7 cellular contexts compared by ENCODE assay signal in the genomic region with DNA sequence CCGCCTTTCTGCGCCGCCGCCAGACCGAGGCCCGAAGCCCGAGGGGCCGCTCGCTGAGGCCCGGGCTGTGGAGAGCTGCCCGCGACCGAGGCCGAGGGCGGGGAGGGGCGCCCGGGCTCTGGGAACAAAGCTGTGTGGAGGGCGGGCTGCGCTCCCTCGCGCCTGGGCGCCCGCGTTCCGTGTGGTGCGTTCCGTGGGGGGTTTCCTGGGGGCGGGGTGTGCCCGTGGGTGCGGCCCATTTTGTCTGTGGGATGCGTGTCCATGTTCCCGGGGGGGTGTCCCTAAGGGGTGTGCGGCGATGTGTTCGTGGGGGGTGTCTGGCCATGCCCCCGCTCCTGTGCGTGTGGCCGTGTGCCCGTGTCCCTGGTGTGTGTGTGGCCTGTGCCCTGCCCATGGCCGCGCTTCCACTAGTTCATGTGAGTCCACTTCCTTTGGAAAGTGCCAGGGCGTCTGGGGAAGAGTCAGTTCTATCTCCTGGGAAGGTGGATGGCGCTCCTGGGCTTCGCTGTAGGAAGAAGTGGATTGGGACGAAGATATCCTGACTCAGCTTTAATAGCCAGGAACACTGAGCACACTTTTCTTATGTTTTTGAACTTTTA. TPM values are rescaled to one million over a fixed set of nuclear protein-coding genes. Genes with fewer than 3 reads are reported as not detected.
DNase-seq lines count a peak whose midpoint lies in the region; ATAC-seq, FAIRE-seq and TF ChIP-seq lines count a peak whose summit lies in the region.

No MANE protein-coding gene starts in this region.

- no peaks in the 10 kb centered on the region for H3K27me3 Mint-ChIP-seq in T-helper 1 cell treated with Interleukin-12 subunit alpha and Interleukin-12 subunit beta and Interleukin-4 antibody, amounts not matched to agents 30 μg/mL and 1 μg/mL, for 36 hours (ENCODE audit: low read depth)

- H3K36me3 Mint-ChIP-seq in T-helper 1 cell treated with Interleukin-12 subunit alpha and Interleukin-12 subunit beta and Interleukin-4 antibody, amounts not matched to agents 30 μg/mL and 1 μg/mL, for 36 hours (ENCODE audit: low read depth) = peaks cover 20% of the 10 kb centered on the region

- peak overlapping the region; percentile 94 for H3K4me3 Mint-ChIP-seq in T-helper 1 cell treated with Interleukin-12 subunit alpha and Interleukin-12 subunit beta and Interleukin-4 antibody, amounts not matched to agents 30 μg/mL and 1 μg/mL, for 36 hours

- ATAC-seq in GM18502 (IDR thresholded peaks at IDR 0.05; ENCODE audit: poor library complexity, unreplicated experiment) = peak; percentile 23
- ATAC-seq in HG03342 (IDR thresholded peaks at IDR 0.05; ENCODE audit: unreplicated experiment) = peak; percentile 1
- peak; percentile 48 for ATAC-seq in GM12878

- peaks cover 3 to 7% of the 10 kb centered on the region in 2 experiments; a peak in 3 of 4 replicates for H3K36me3 ChIP-seq in GM12878 (ENCODE audit: control insufficient read depth in 2 of 2, insufficient read depth in 2 of 2, low read length in 1 of 2)
- peaks cover 17 to 31% of the 10 kb centered on the region in 2 experiments for H3K36me3 ChIP-seq in keratinocyte (ENCODE audit: control insufficient read depth in 2 of 2, extremely low read depth in 1 of 2, insufficient read depth in 2 of 2, low read length in 2 of 2)

- dilution Hi-C loops in keratinocyte (cut with MboI; ENCODE audit: extremely low pct_ligation_motif_present, low sequenced_read_pairs) = no loop called here

- H2AFZ ChIP-seq in GM12878 (ENCODE audit: control insufficient read depth, low read depth, low read length) (peak overlapping the region; percentile 30; the same call in 1 of the 2 replicates), keratinocyte (ENCODE audit: control insufficient read depth, low read length) (peak overlapping the region; percentile 22)

- H3K4me1 Mint-ChIP-seq in T-helper 1 cell treated with Interleukin-12 subunit alpha and Interleukin-12 subunit beta and Interleukin-4 antibody, amounts not matched to agents 30 μg/mL and 1 μg/mL, for 36 hours (ENCODE audit: low read depth) = peaks cover 22% of the 10 kb centered on the region

- FAIRE-seq in GM12878 (lab: Jason Lieb, UNC) (no peak), keratinocyte (lab: Jason Lieb, UNC) (peak; percentile 61)

- H3K4me1 ChIP-seq in GM12878 (ENCODE audit: control insufficient read depth, insufficient read depth, low read length) (no peaks in the 10 kb centered on the region; the same call in 1 of the 2 replicates), keratinocyte (ENCODE audit: control insufficient read depth, extremely low read depth, insufficient read depth, low read length) (peaks cover 33% of the 10 kb centered on the region)

- SMC1A ChIA-PET in GM12878 (lab: Charles Lee; ENCODE audit: uncharacterized antibody, unreplicated experiment) = no interaction called here

- POLR2A ChIA-PET in GM12878 (lab: Charles Lee) = interaction anchor here (0.7 to 2.0 kb wide), 7 partner anchors 27 to 476 kb away, joined by 3 to 15 read pairs (median 6); a partner anchor contains a TSS

- no peak for DNase-seq in GM12878 (ENCODE audit: low read depth, low spot score)
- DNase-seq in keratinocyte (ENCODE audit: low read depth, low spot score) = no peak
- peak; percentile 4 to 27 for DNase-seq in stimulated activated CD4-positive, alpha-beta T cell treated with anti-CD3 and anti-CD28 coated beads, Interleukin-15, amount 100 ng/mL, for 48 hours (ENCODE audit: low read depth in 2 of 2)
- no peak for DNase-seq in NCI-H1694 treated with DMSO at 0.1 percent for 48 hours (lab: John Stamatoyannopoulos, UW)

- H3K27me3 ChIP-seq in GM12878 (replicated peaks in 1 of 2; ENCODE audit: control insufficient read depth in 2 of 2, insufficient read depth in 2 of 2, low read length in 1 of 2) = no peaks in the 10 kb centered on the region
- H3K27me3 ChIP-seq in keratinocyte (ENCODE audit: control insufficient read depth, extremely low read depth, insufficient read depth, low read length) = no peaks in the 10 kb centered on the region

- H3K9me3 Mint-ChIP-seq in T-helper 1 cell treated with Interleukin-12 subunit alpha and Interleukin-12 subunit beta and Interleukin-4 antibody, amounts not matched to agents 30 μg/mL and 1 μg/mL, for 36 hours = no peaks in the 10 kb centered on the region

- in situ Hi-C loops in GM12878 (cut with MboI) = no loop called here

- H3K9ac ChIP-seq in GM12878 (ENCODE audit: control insufficient read depth, insufficient read depth, low read length) (peak overlapping the region; percentile 90), keratinocyte (ENCODE audit: control insufficient read depth, extremely low read depth, insufficient read depth, low read length) (peak overlapping the region; percentile 96)

- CTCF ChIA-PET in GM12878 (lab: Yijun Ruan, JAX) = interaction anchor here (0.6 to 1.8 kb wide), 4 partner anchors 27 to 325 kb away, joined by 3 to 14 read pairs (median 4); a partner anchor contains a TSS

- no peak for TF ChIP-seq CTCF in GM12878 (IDR thresholded peaks at IDR 0.05 in 2 of 3, conservative IDR thresholded peaks at IDR 0.05 in 1 of 3; ENCODE audit: control insufficient read depth in 2 of 3, extremely low read depth in 1 of 3, insufficient read depth in 1 of 3, low read depth in 3 of 3, low read length in 3 of 3)
- TF ChIP-seq CTCF in keratinocyte (optimal IDR thresholded peaks at IDR 0.05 in 1 of 3, IDR thresholded peaks at IDR 0.05 in 1 of 3, conservative IDR thresholded peaks at IDR 0.05 in 1 of 3; ENCODE audit: extremely low read depth in 1 of 3, insufficient read depth in 2 of 3, low read length in 3 of 3) = peak; percentile 6 to 49 (median 18)

- H3K9me1 ChIP-seq in keratinocyte (ENCODE audit: control insufficient read depth, extremely low read depth, insufficient read depth, low read length) = no peaks in the 10 kb centered on the region

- intact Hi-C loops in GM12878 (cut with micrococcal nuclease; ENCODE audit: unreplicated experiment) = loop anchor here (1.0 to 5.0 kb wide), 2 partner anchors 28 to 66 kb away; a partner anchor contains a TSS

- H4K20me1 ChIP-seq in GM12878 (ENCODE audit: control insufficient read depth, insufficient read depth) = no peaks in the 10 kb centered on the region
- peaks cover 3% of the 10 kb centered on the region for H4K20me1 ChIP-seq in keratinocyte (ENCODE audit: control insufficient read depth, extremely low read depth, insufficient read depth, low read length)

- peak; percentile 46 for TF ChIP-seq POLR2A in GM12878 (IDR thresholded peaks at IDR 0.05; ENCODE audit: low read depth, low read length)

- peak overlapping the region; percentile 75 for H3K4me3 ChIP-seq in GM12878
- peak overlapping the region; percentile 85 to 95 (median 87) for H3K4me3 ChIP-seq in keratinocyte (ENCODE audit: control insufficient read depth in 2 of 3, extremely low read depth in 1 of 3, insufficient read depth in 2 of 3, low read depth in 1 of 3, low read length in 3 of 3)

- H3K4me2 ChIP-seq in GM12878 (ENCODE audit: control insufficient read depth, insufficient read depth) = peak overlapping the region; percentile 92
- H3K4me2 ChIP-seq in keratinocyte (ENCODE audit: control insufficient read depth, extremely low read depth, insufficient read depth, low read depth, low read length) = peak overlapping the region; percentile 97

- BruUV-seq in GM12878 (replicated peaks; lab: Mats Ljungman, UMichigan) = TSS peak; percentile 61

- WGBS in GM12878 (ENCODE audit: insufficient coverage, insufficient replicate concordance, low lambda C conversion rate, missing lambda C conversion rate) = under 1% methylated on average over 45 of the region's 45 CpGs

- H3K79me2 ChIP-seq in GM12878 (ENCODE audit: control insufficient read depth, insufficient read depth, low read length) (peaks cover 38% of the 10 kb centered on the region), keratinocyte (ENCODE audit: control insufficient read depth, insufficient read depth, low read length) (peaks cover 51% of the 10 kb centered on the region)

- H3K9me3 ChIP-seq in GM12878 (replicated peaks; ENCODE audit: control insufficient read depth, insufficient read depth, low read length) (no peaks in the 10 kb centered on the region), keratinocyte (ENCODE audit: control insufficient read depth, low read depth, low read length) (no peaks in the 10 kb centered on the region)

- peak overlapping the region; percentile 79 for H3K27ac Mint-ChIP-seq in T-helper 1 cell treated with Interleukin-12 subunit alpha and Interleukin-12 subunit beta and Interleukin-4 antibody, amounts not matched to agents 30 μg/mL and 1 μg/mL, for 36 hours

- RAD21 ChIA-PET in GM12878 (lab: Charles Lee; ENCODE audit: unreplicated experiment) = interaction anchor here (0.7 to 1.7 kb wide), 6 partner anchors 27 to 249 kb away, joined by 3 to 15 read pairs (median 4); a partner anchor contains a TSS

- no peak for TF ChIP-seq RAD21 in GM12878 (IDR thresholded peaks at IDR 0.05; ENCODE audit: insufficient read depth, low read depth, low read length)

- peak overlapping the region; percentile 76 for H3K27ac ChIP-seq in GM12878 (ENCODE audit: control insufficient read depth, insufficient read depth)
- peak overlapping the region; percentile 95 for H3K27ac ChIP-seq in keratinocyte (ENCODE audit: control insufficient read depth, insufficient read depth, low read length)

- TF ChIP-seq EP300 in GM12878 (IDR thresholded peaks at IDR 0.05; ENCODE audit: borderline replicate concordance in 1 of 2, control insufficient read depth in 1 of 2, low read depth in 2 of 2, low read length in 2 of 2) = no peak

RNA-seq across cellular contexts. Expression of a gene that starts 0.5 kb away (rescaled TPM):
- total RNA-seq in GM12878 (2013; cell fraction: nucleolus; rRNA removed) = 43.4 and 44.1 TPM in 2 replicates
- total RNA-seq in GM12878 (2014; rRNA removed) (48.9 and 51.7 TPM in 2 replicates), GM12878 (2014; rRNA removed; fragmentation: Illumina TruSeq; extraction: Trizol) (47.3 and 48.0 TPM in 2 replicates), GM12878 (2021) (78.4 and 82.0 TPM in 2 replicates)
- 17.3 TPM for polyA plus RNA-seq in GM12878 (2011; ENCODE audit: low read depth)
- polyA plus RNA-seq in GM12878 (2011; rRNA removed) (59.8 and 66.8 TPM in 2 replicates), GM12878 (2014; fragmentation: Illumina TruSeq; extraction: Trizol) (61.6 and 75.6 TPM in 2 replicates), GM12878 (2014; fragmentation: Nextera tagmentation; extraction: Ambion mirVana) (10 to 100 TPM; 15.6 to 26.7 TPM), GM12878 (2014; rRNA removed) (62.1 and 75.1 TPM in 2 replicates), GM12878 (2016; fragmentation: Nextera tagmentation; extraction: Ambion mirVana) (10 to 100 TPM; 11.7 to 12.0 TPM), keratinocyte (108 to 198 TPM (median 166 TPM) in 3 replicates)
- 37.7 and 63.7 TPM in 2 replicates for polyA plus RNA-seq in GM12878 (2011; cell fraction: cytosol; rRNA removed)
- 38.2 and 65.1 TPM in 2 replicates for polyA plus RNA-seq in GM12878 (2011; cell fraction: nucleus; rRNA removed)
- 27.5 and 30.8 TPM in 2 replicates for polyA plus RNA-seq in GM12878 (2012)
- 27.9 and 34.6 TPM in 2 replicates for polyA minus RNA-seq in GM12878 (2011; rRNA and poly(A)+ RNA removed)
- 12.2 and 22.5 TPM in 2 replicates for polyA minus RNA-seq in GM12878 (2011; cell fraction: cytosol; rRNA and poly(A)+ RNA removed)
- 10.4 and 20.6 TPM in 2 replicates for polyA minus RNA-seq in GM12878 (2011; cell fraction: nucleus; rRNA and poly(A)+ RNA removed)
- polyA plus RNA-seq in keratinocyte (2011; ENCODE audit: low read depth) = 134 TPM
- 92.6 and 124 TPM in 2 replicates for polyA plus RNA-seq in keratinocyte (2011; cell fraction: cytosol; rRNA removed)
- 76.0 and 90.7 TPM in 2 replicates for polyA plus RNA-seq in keratinocyte (2011; cell fraction: nucleus; rRNA removed)
- 46.4 and 131 TPM in 2 replicates for polyA plus RNA-seq in keratinocyte (2012; ENCODE audit: low replicate concordance)
- 67.2 to 91.0 TPM (median 76.4 TPM) in 3 replicates for polyA minus RNA-seq in keratinocyte
- 88.4 TPM for polyA minus RNA-seq in keratinocyte (2011; cell fraction: cytosol; rRNA and poly(A)+ RNA removed)
- 33.7 and 62.7 TPM in 2 replicates for polyA minus RNA-seq in keratinocyte (2011; cell fraction: nucleus; rRNA and poly(A)+ RNA removed)

RNA-seq across cellular contexts. Expression of a gene that starts 27.4 kb away (rescaled TPM):
- 329 and 384 TPM in 2 replicates for total RNA-seq in GM12878 (2013; cell fraction: nucleolus; rRNA removed)
- total RNA-seq in GM12878 (2014; rRNA removed) (36.0 and 42.2 TPM in 2 replicates), GM12878 (2014; rRNA removed; fragmentation: Illumina TruSeq; extraction: Trizol) (18.6 and 19.6 TPM in 2 replicates), GM12878 (2021) (52.6 and 67.9 TPM in 2 replicates)
- polyA plus RNA-seq in GM12878 (2011; ENCODE audit: low read depth) = 30.5 TPM
- polyA plus RNA-seq in GM12878 (2011; rRNA removed) (15.7 and 22.4 TPM in 2 replicates), GM12878 (2014; fragmentation: Illumina TruSeq; extraction: Trizol) (4.3 and 16.8 TPM in 2 replicates), GM12878 (2014; fragmentation: Nextera tagmentation; extraction: Ambion mirVana) (under 1 TPM; 0.06 to 0.31 TPM), GM12878 (2014; rRNA removed) (67.1 and 81.0 TPM in 2 replicates), GM12878 (2016; fragmentation: Nextera tagmentation; extraction: Ambion mirVana) (1 to 10 TPM; 9.3 to 9.7 TPM), keratinocyte (8.3 to 23.3 TPM (median 11.7 TPM) in 3 replicates)
- polyA plus RNA-seq in GM12878 (2011; cell fraction: cytosol; rRNA removed) = 15.6 and 34.3 TPM in 2 replicates
- polyA plus RNA-seq in GM12878 (2011; cell fraction: nucleus; rRNA removed) = 389 and 450 TPM in 2 replicates
- 67.7 and 99.0 TPM in 2 replicates for polyA plus RNA-seq in GM12878 (2012)
- polyA minus RNA-seq in GM12878 (2011; rRNA and poly(A)+ RNA removed) = 22.3 and 39.3 TPM in 2 replicates
- polyA minus RNA-seq in GM12878 (2011; cell fraction: cytosol; rRNA and poly(A)+ RNA removed) = 7.5 and 8.7 TPM in 2 replicates
- 68.1 and 97.9 TPM in 2 replicates for polyA minus RNA-seq in GM12878 (2011; cell fraction: nucleus; rRNA and poly(A)+ RNA removed)
- 12.2 TPM for polyA plus RNA-seq in keratinocyte (2011; ENCODE audit: low read depth)
- 1.7 and 4.2 TPM in 2 replicates for polyA plus RNA-seq in keratinocyte (2011; cell fraction: cytosol; rRNA removed)
- polyA plus RNA-seq in keratinocyte (2011; cell fraction: nucleus; rRNA removed) = 77.9 and 107 TPM in 2 replicates
- polyA plus RNA-seq in keratinocyte (2012; ENCODE audit: low replicate concordance) = 16.0 and 18.7 TPM in 2 replicates
- polyA minus RNA-seq in keratinocyte = 22.4 to 33.9 TPM (median 28.8 TPM) in 3 replicates
- 13.6 TPM for polyA minus RNA-seq in keratinocyte (2011; cell fraction: cytosol; rRNA and poly(A)+ RNA removed)
- polyA minus RNA-seq in keratinocyte (2011; cell fraction: nucleus; rRNA and poly(A)+ RNA removed) = 35.7 and 44.6 TPM in 2 replicates

Comparison
In these comparisons a context has a peak if more than half of its experiments do, and no peak if none do; other contexts are left out.
1. DNase-seq: peak in stimulated activated CD4-positive, alpha-beta T cell treated with anti-CD3 and anti-CD28 coated beads, Interleukin-15, amount 100 ng/mL, for 48 hours (2 of 2); none in GM12878 (single experiment), keratinocyte (single experiment) and NCI-H1694 treated with DMSO at 0.1 percent for 48 hours (single experiment).
2. CTCF ChIP-seq: peak in keratinocyte (3 of 3); none in GM12878 (0 of 3).
3. Peak in every context shown above with its lines, with median percentiles within 50 percentile points of each other: ATAC-seq.